Comparison of ENCODE assay signal across 1 cellular context in genomic region chr19:13833330-13834265, GRCh38.
TF ChIP-seq lines count a peak whose summit lies in the region.

No MANE protein-coding gene starts in this region.

TF ChIP-seq in K562, 482 proteins besides CTCF, POLR2A, EP300 and RAD21 (continued from another document and continues in another):
- TF ChIP-seq DLX4 (CRISPR knock-in tag; IDR thresholded peaks at IDR 0.05) (no peak), RAD51 (IDR thresholded peaks at IDR 0.05; ENCODE audit: borderline replicate concordance, low read depth) (no peak), SAFB (IDR thresholded peaks at IDR 0.05; ENCODE audit: borderline replicate concordance, low read depth, low read length) (0 out of 2 replicates have a peak, but pooled peaks have one; percentile 22), ZNF41 (CRISPR knock-in tag; conservative IDR thresholded peaks at IDR 0.05) (no peak), MED1 (CRISPR knock-in tag; IDR thresholded peaks at IDR 0.05; ENCODE audit: borderline replicate concordance) (no peak), BRCA1 (IDR thresholded peaks at IDR 0.05) (no peak), BRCA1 (CRISPR knock-in tag; IDR thresholded peaks at IDR 0.05) (0 out of 2 replicates have a peak, but pooled peaks have one; percentile 21), ZNF23 (CRISPR knock-in tag; IDR thresholded peaks at IDR 0.05) (no peak), PBX2 (CRISPR knock-in tag; IDR thresholded peaks at IDR 0.05; ENCODE audit: low read depth) (peak; percentile 93), PBX2 (tag; conservative IDR thresholded peaks at IDR 0.05; ENCODE audit: low read depth) (peak; percentile 95), ELF2 (CRISPR knock-in tag; IDR thresholded peaks at IDR 0.05) (peak; percentile 46; the same call in 1 of the 2 replicates), ZNF24 (IDR thresholded peaks at IDR 0.05) (no peak), PHF8 (IDR thresholded peaks at IDR 0.05; ENCODE audit: borderline replicate concordance, low read length) (peak; percentile 43; the same call in 1 of the 2 replicates), E2F5 (CRISPR knock-in tag; IDR thresholded peaks at IDR 0.05) (no peak), TEAD4 (IDR thresholded peaks at IDR 0.05; ENCODE audit: low read length) (peak; percentile 33; the same call in 1 of the 2 replicates), TEAD4 (CRISPR knock-in tag; IDR thresholded peaks at IDR 0.05; ENCODE audit: borderline replicate concordance) (no peak), KAT7 (CRISPR knock-in tag; IDR thresholded peaks at IDR 0.05; ENCODE audit: borderline replicate concordance) (no peak; the same call in 1 of the 2 replicates), HDAC3 (IDR thresholded peaks at IDR 0.05; ENCODE audit: borderline replicate concordance, partially characterized antibody) (no peak), NRF1 (conservative IDR thresholded peaks at IDR 0.05 in 1 of 2, IDR thresholded peaks at IDR 0.05 in 1 of 2) (peak; percentile 76 to 82), NR2F6 (CRISPR knock-in tag; IDR thresholded peaks at IDR 0.05) (no peak), NFXL1 (CRISPR knock-in tag; IDR thresholded peaks at IDR 0.05) (no peak), PCBP1 (IDR thresholded peaks at IDR 0.05; ENCODE audit: low read depth, low read length, poor library complexity, severe bottlenecking) (peak; percentile 83), ZBTB33 (CRISPR knock-in tag; IDR thresholded peaks at IDR 0.05) (0 out of 2 replicates have a peak, but pooled peaks have one; percentile 45), ETV5 (CRISPR knock-in tag; IDR thresholded peaks at IDR 0.05; ENCODE audit: low read depth) (0 out of 2 replicates have a peak, but pooled peaks have one; percentile 24), IFI16 (CRISPR knock-in tag; IDR thresholded peaks at IDR 0.05) (no peak), MEF2A (IDR thresholded peaks at IDR 0.05; ENCODE audit: control insufficient read depth, low read depth, low read length) (no peak), MAZ (CRISPR knock-in tag; conservative IDR thresholded peaks at IDR 0.05 in 1 of 2, IDR thresholded peaks at IDR 0.05 in 1 of 2) (peak; percentile 68 to 81; a peak in 2 of 4 replicates), SNIP1 (IDR thresholded peaks at IDR 0.05; ENCODE audit: low read depth) (no peak), ZNF232 (CRISPR knock-in tag; IDR thresholded peaks at IDR 0.05) (0 out of 2 replicates have a peak, but pooled peaks have one; percentile 43), RHOXF2B (CRISPR knock-in tag; conservative IDR thresholded peaks at IDR 0.05) (0 out of 2 replicates have a peak, but pooled peaks have one; percentile 20), ZMIZ1 (IDR thresholded peaks at IDR 0.05; ENCODE audit: low read depth in 2 of 2, low read length in 2 of 2) (no peak), MXD1 (CRISPR knock-in tag; IDR thresholded peaks at IDR 0.05; ENCODE audit: borderline replicate concordance, poor library complexity, severe bottlenecking) (no peak), POLR2H (tag; IDR thresholded peaks at IDR 0.05; ENCODE audit: low read depth) (no peak), GABPA (tag; conservative IDR thresholded peaks at IDR 0.05; ENCODE audit: low read depth) (no peak), CREBBP (IDR thresholded peaks at IDR 0.05; ENCODE audit: low read depth, low read length) (no peak), ZNF699 (CRISPR knock-in tag; IDR thresholded peaks at IDR 0.05; ENCODE audit: insufficient replicate concordance) (no peak), ZNF445 (CRISPR knock-in tag; IDR thresholded peaks at IDR 0.05; ENCODE audit: low read depth) (no peak), ZBTB7A (IDR thresholded peaks at IDR 0.05; ENCODE audit: borderline replicate concordance, control insufficient read depth, low read depth, low read length) (peak; percentile 84; the same call in 1 of the 2 replicates), ZNF431 (CRISPR knock-in tag; IDR thresholded peaks at IDR 0.05) (no peak), XRCC5 (IDR thresholded peaks at IDR 0.05; ENCODE audit: low read depth, low read length) (peak; percentile 75; the same call in 1 of the 2 replicates), ZNF561 (CRISPR knock-in tag; conservative IDR thresholded peaks at IDR 0.05) (no peak), CBX3 (IDR thresholded peaks at IDR 0.05; ENCODE audit: borderline replicate concordance in 1 of 2, low read length in 2 of 2) (no peak), SMARCE1 (IDR thresholded peaks at IDR 0.05) (no peak), NFYB (IDR thresholded peaks at IDR 0.05; ENCODE audit: extremely low read depth, insufficient read length) (peak; percentile 99), MCM7 (IDR thresholded peaks at IDR 0.05) (no peak), SMAD1 (IDR thresholded peaks at IDR 0.05; ENCODE audit: low read depth, low read length, partially characterized antibody) (peak; percentile 12), ZNF518B (CRISPR knock-in tag; IDR thresholded peaks at IDR 0.05) (no peak), CEBPZ (IDR thresholded peaks at IDR 0.05; ENCODE audit: borderline replicate concordance, low read depth, low read length) (0 out of 2 replicates have a peak, but pooled peaks have one; percentile 44), OTX1 (CRISPR knock-in tag; IDR thresholded peaks at IDR 0.05) (0 out of 2 replicates have a peak, but pooled peaks have one; percentile 24)
